In genomic region chr1:150127868-150128267, GRCh38 we compare ENCODE assay signal across 20 cellular contexts. TPM values are rescaled to one million over a fixed set of nuclear protein-coding genes. Genes with fewer than 3 reads are reported as not detected.
DNase-seq lines count a peak whose midpoint lies in the region; ATAC-seq and TF ChIP-seq lines count a peak whose summit lies in the region.
"Had no signal": no experiment of that assay in that cellular context is flagged by ENCODE, and none has a peak within 500 bp of the region (broad histone marks: within the 10 kb centered on the region; RNA-seq: fewer than 3 reads in every experiment).

No MANE protein-coding gene starts in this region.

- no peaks in the 10 kb centered on the region for H3K27me3 ChIP-seq in gastrocnemius medialis
- H3K27me3 ChIP-seq: dorsolateral prefrontal cortex, upper lobe of right lung had no signal

- no peak overlapping the region for H3K4me3 ChIP-seq in fibroblast of mammary gland (ENCODE audit: control insufficient read depth, low read depth, low read length)
- H3K4me3 ChIP-seq in gastrocnemius medialis, result no peak overlapping the region
- H3K4me3 ChIP-seq: dorsolateral prefrontal cortex, lung, smooth muscle cell, upper lobe of right lung had no signal

- no peak overlapping the region for H3K4me3 Mint-ChIP-seq in stimulated activated naive CD8-positive, alpha-beta T cell treated with anti-CD3 and anti-CD28 coated beads, Interleukin-15, Interleukin-2, amounts not matched to agents 100 ng/mL and 50 ng/mL, for 24 hours
- H3K4me3 Mint-ChIP-seq: T-helper 1 cell treated with Interleukin-12 subunit alpha and Interleukin-12 subunit beta and Interleukin-4 antibody, amounts not matched to agents 30 μg/mL and 1 μg/mL, for 36 hours had no signal

- H3K27ac Mint-ChIP-seq in stimulated activated naive CD8-positive, alpha-beta T cell treated with anti-CD3 and anti-CD28 coated beads, Interleukin-15, Interleukin-2, amounts not matched to agents 100 ng/mL and 50 ng/mL, for 24 hours, result peak overlapping the region; percentile 60
- H3K27ac Mint-ChIP-seq: T-helper 1 cell treated with Interleukin-12 subunit alpha and Interleukin-12 subunit beta and Interleukin-4 antibody, amounts not matched to agents 30 μg/mL and 1 μg/mL, for 36 hours had no signal

- H3K27me3 Mint-ChIP-seq in stimulated activated naive CD8-positive, alpha-beta T cell treated with anti-CD3 and anti-CD28 coated beads, Interleukin-15, Interleukin-2, amounts not matched to agents 100 ng/mL and 50 ng/mL, for 24 hours, result no peaks in the 10 kb centered on the region

- H3K4me1 ChIP-seq in gastrocnemius medialis, result peaks cover 9% of the 10 kb centered on the region in 2 donors
- H3K4me1 ChIP-seq: upper lobe of right lung had no signal

- H3K9me3 Mint-ChIP-seq in stimulated activated naive CD8-positive, alpha-beta T cell treated with anti-CD3 and anti-CD28 coated beads, Interleukin-15, Interleukin-2, amounts not matched to agents 100 ng/mL and 50 ng/mL, for 24 hours, result no peaks in the 10 kb centered on the region
- H3K9me3 Mint-ChIP-seq: T-helper 1 cell treated with Interleukin-12 subunit alpha and Interleukin-12 subunit beta and Interleukin-4 antibody, amounts not matched to agents 30 μg/mL and 1 μg/mL, for 36 hours had no signal

- TF ChIP-seq CTCF in fibroblast of mammary gland (conservative IDR thresholded peaks at IDR 0.05; ENCODE audit: control insufficient read depth, insufficient read depth, low read depth, low read length), result no peak
- TF ChIP-seq CTCF in gastrocnemius medialis (IDR thresholded peaks at IDR 0.05 in 4 of 5, conservative IDR thresholded peaks at IDR 0.05 in 1 of 5), result no peak

- TF ChIP-seq POLR2A in gastrocnemius medialis (IDR thresholded peaks at IDR 0.05), result no peak

- peak; percentile 30 for DNase-seq in stimulated activated naive CD4-positive, alpha-beta T cell treated with Interleukin-2 at 50 U/mL for 16 hours (lab: John Stamatoyannopoulos, UW)
- no peak for DNase-seq in stimulated activated naive CD4-positive, alpha-beta T cell (lab: John Stamatoyannopoulos, UW)
- peak; percentile 51 for DNase-seq in RKO (ENCODE audit: low spot score)
- peak; percentile 40 for DNase-seq in fibroblast of mammary gland (ENCODE audit: low read depth)
- DNase-seq in NCI-H2081 treated with DMSO at 0.1 percent for 48 hours (lab: John Stamatoyannopoulos, UW), result no peak
- DNase-seq in gastrocnemius medialis, result no peak
- DNase-seq: central memory CD4-positive, alpha-beta T cell; dorsolateral prefrontal cortex; erythroblast; GDM1; kidney; NCI-H2171; SIG-M5; upper lobe of right lung; WERI-Rb-1 had no signal

- peaks cover 0 to 2% of the 10 kb centered on the region in 2 donors for H3K36me3 ChIP-seq in gastrocnemius medialis
- H3K36me3 ChIP-seq: upper lobe of right lung had no signal

- H3K4me1 Mint-ChIP-seq in stimulated activated naive CD8-positive, alpha-beta T cell treated with anti-CD3 and anti-CD28 coated beads, Interleukin-15, Interleukin-2, amounts not matched to agents 100 ng/mL and 50 ng/mL, for 24 hours (ENCODE audit: low read depth), result peaks cover 19% of the 10 kb centered on the region

- peaks cover 16% of the 10 kb centered on the region for H3K36me3 Mint-ChIP-seq in stimulated activated naive CD8-positive, alpha-beta T cell treated with anti-CD3 and anti-CD28 coated beads, Interleukin-15, Interleukin-2, amounts not matched to agents 100 ng/mL and 50 ng/mL, for 24 hours (ENCODE audit: low read depth)

- no peaks in the 10 kb centered on the region for H3K9me3 ChIP-seq in gastrocnemius medialis
- H3K9me3 ChIP-seq: upper lobe of right lung had no signal

- in situ Hi-C loops in gastrocnemius medialis (cut with MboI; ENCODE audit: low sequenced_read_pairs in 4 of 4), result no loop called here

- ATAC-seq in GM21576 (IDR thresholded peaks at IDR 0.05; ENCODE audit: unreplicated experiment) (no peak), gastrocnemius medialis (no peak)
- ATAC-seq: upper lobe of right lung had no signal

- intact Hi-C loops in gastrocnemius medialis (cut with DNase I; ENCODE audit: low total_unique reads), result no loop called here

- H3K27ac ChIP-seq in gastrocnemius medialis, result no peak overlapping the region
- H3K27ac ChIP-seq: dorsolateral prefrontal cortex, upper lobe of right lung had no signal

RNA-seq across cellular contexts. Expression of gene PLEKHO1, which starts 21.8 kb away (rescaled TPM):
- 10 to 100 TPM; 24.3 to 57.7 (median 40.4) TPM for total RNA-seq in gastrocnemius medialis

Comparison
In these comparisons a context has a peak if more than half of its experiments do, and no peak if none do; other contexts are left out.
1. DNase-seq: peak in stimulated activated naive CD4-positive, alpha-beta T cell treated with Interleukin-2 at 50 U/mL for 16 hours (single experiment), RKO (single experiment) and fibroblast of mammary gland (single experiment); none in stimulated activated naive CD4-positive, alpha-beta T cell (0 of 6), NCI-H2081 treated with DMSO at 0.1 percent for 48 hours (single experiment) and gastrocnemius medialis (0 of 2).